In the genomic region with DNA sequence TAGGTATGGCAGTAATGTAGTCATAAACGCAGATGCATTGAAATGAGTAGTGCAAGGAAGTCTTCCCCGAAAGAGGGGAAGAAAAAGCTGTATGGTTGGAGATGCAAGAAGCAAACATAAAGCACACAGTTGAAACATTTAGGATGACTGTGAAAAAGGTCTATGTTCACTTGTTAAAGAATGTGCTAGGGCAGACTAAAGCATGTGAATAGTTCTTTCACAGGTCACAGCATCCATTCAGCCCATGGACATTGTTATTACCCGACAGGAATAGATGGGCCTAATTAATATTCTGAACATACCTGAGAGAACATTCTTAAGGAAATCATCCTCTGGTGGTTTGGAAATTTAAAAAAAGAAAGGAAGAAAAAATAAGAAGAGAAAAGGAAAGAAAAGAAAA, we compare ENCODE assay signal across 16 cellular contexts.
DNase-seq lines count a peak whose midpoint lies in the region; ATAC-seq and TF ChIP-seq lines count a peak whose summit lies in the region.
"Had no signal": no experiment of that assay in that cellular context is flagged by ENCODE, and none has a peak within 500 bp of the region (broad histone marks: within the 10 kb centered on the region; RNA-seq: fewer than 3 reads in every experiment).

No MANE protein-coding gene starts in this region.

- H3K4me3 ChIP-seq in HUES48 (ENCODE audit: low read depth, low read length) (peak overlapping the region; percentile 12; the same call in 1 of the 2 replicates), iPS-20b (ENCODE audit: low read length) (peak overlapping the region; percentile 21; the same call in 1 of the 2 replicates), neuronal stem cell (ENCODE audit: low read length in 2 of 2) (no peak overlapping the region)
- H3K4me3 ChIP-seq: A549; BLaER1 treated with 17β-estradiol and CSF1 and Interleukin-3, amounts not matched to agents 10 nM and 100 nM had no signal

- H3K9ac ChIP-seq in HUES48 (ENCODE audit: low read depth, low read length) (no peak overlapping the region), iPS-20b (ENCODE audit: low read depth, low read length) (no peak overlapping the region), neuronal stem cell (ENCODE audit: low read depth, low read length, poor library complexity) (no peak overlapping the region)
- H3K9ac ChIP-seq: BLaER1 treated with 17β-estradiol and CSF1 and Interleukin-3, amounts not matched to agents 10 nM and 100 nM had no signal

- H3K4me2 ChIP-seq in neuronal stem cell (ENCODE audit: insufficient read depth, low read length, poor library complexity, severe bottlenecking), result no peak overlapping the region
- H3K4me2 ChIP-seq: A549; BLaER1 treated with 17β-estradiol and CSF1 and Interleukin-3, amounts not matched to agents 10 nM and 100 nM had no signal

- H3K23ac ChIP-seq in neuronal stem cell (ENCODE audit: low read depth, low read length, poor library complexity), result no peak overlapping the region

- H4K8ac ChIP-seq in neuronal stem cell (ENCODE audit: low read depth, low read length), result no peak overlapping the region

- H2BK5ac ChIP-seq in neuronal stem cell (ENCODE audit: low read length), result no peak overlapping the region

- no peak overlapping the region for H2AK5ac ChIP-seq in neuronal stem cell (ENCODE audit: low read depth, low read length)

- H3K36me3 ChIP-seq in HUES48 (ENCODE audit: control insufficient read depth, insufficient read depth, low read length) (no peaks in the 10 kb centered on the region), iPS-20b (ENCODE audit: insufficient read depth, low read depth, low read length) (no peaks in the 10 kb centered on the region), neuronal stem cell (replicated peaks in 1 of 2; ENCODE audit: control insufficient read depth in 2 of 2, insufficient read depth in 2 of 2, low read length in 2 of 2) (no peaks in the 10 kb centered on the region)
- H3K36me3 ChIP-seq: BLaER1 treated with 17β-estradiol and CSF1 and Interleukin-3, amounts not matched to agents 10 nM and 100 nM had no signal

- H3K14ac ChIP-seq in neuronal stem cell (ENCODE audit: low read length), result no peak overlapping the region

- WGBS in neuronal stem cell (ENCODE audit: extremely low coverage in 2 of 2, insufficient read length in 2 of 2, insufficient replicate concordance in 1 of 2), 2 donors, result no CpG with 5 or more reads among the region's 3 CpGs

- DNase-seq in neuronal stem cell (ENCODE audit: low spot score) (peak; percentile 54), AG20443 (ENCODE audit: low spot score) (no peak), NCI-H510A (lab: John Stamatoyannopoulos, UW) (no peak)
- DNase-seq: CD4-positive, CD25-positive, alpha-beta regulatory T cell; DMS53; GF-D8; H7; IMR-90; KBM-7 had no signal

- H4K91ac ChIP-seq in neuronal stem cell (ENCODE audit: low read depth, low read length, poor library complexity), result no peak overlapping the region

- H3K79me1 ChIP-seq in neuronal stem cell (ENCODE audit: low read depth, low read length), result no peaks in the 10 kb centered on the region

- ATAC-seq in HG03342 (IDR thresholded peaks at IDR 0.05; ENCODE audit: unreplicated experiment), result no peak
- ATAC-seq in HG03196 (IDR thresholded peaks at IDR 0.05; ENCODE audit: unreplicated experiment), result no peak
- ATAC-seq: A549 had no signal

- no peak overlapping the region for H2BK120ac ChIP-seq in neuronal stem cell (ENCODE audit: low read depth, low read length)

- H3K9me3 ChIP-seq in HUES48 (ENCODE audit: control insufficient read depth, insufficient read depth, low read length) (no peaks in the 10 kb centered on the region), iPS-20b (ENCODE audit: insufficient read depth, low read depth, low read length) (no peaks in the 10 kb centered on the region; the same call in 1 of the 2 replicates), neuronal stem cell (replicated peaks in 1 of 2; ENCODE audit: control insufficient read depth in 2 of 2, insufficient read depth in 1 of 2, low read depth in 1 of 2, low read length in 2 of 2) (peaks cover 0 to 10% of the 10 kb centered on the region in 2 donors)
- H3K9me3 ChIP-seq: A549; BLaER1 treated with 17β-estradiol and CSF1 and Interleukin-3, amounts not matched to agents 10 nM and 100 nM had no signal

- TF ChIP-seq CTCF in brain (conservative IDR thresholded peaks at IDR 0.05), result no peak

- H3K27ac Mint-ChIP-seq in brain, result peak overlapping the region in 3 of 5 experiments; percentile 22 to 80 (median 58)
- H3K27ac Mint-ChIP-seq: CD4-positive, CD25-positive, alpha-beta regulatory T cell had no signal

- no peak overlapping the region for H2AFZ ChIP-seq in neuronal stem cell (ENCODE audit: low read length)

- H3K4ac ChIP-seq in neuronal stem cell (ENCODE audit: low read length), result no peak overlapping the region

- no peaks in the 10 kb centered on the region for H3K36me3 Mint-ChIP-seq in brain
- H3K36me3 Mint-ChIP-seq: CD4-positive, CD25-positive, alpha-beta regulatory T cell had no signal

- peaks cover 10% of the 10 kb centered on the region for H3K4me1 Mint-ChIP-seq in brain

- peak overlapping the region in 4 of 5 experiments; percentile 30 to 66 (median 52) for H3K4me3 Mint-ChIP-seq in brain
- H3K4me3 Mint-ChIP-seq: CD4-positive, CD25-positive, alpha-beta regulatory T cell had no signal

- no peak overlapping the region for H2BK15ac ChIP-seq in neuronal stem cell (ENCODE audit: low read length)

- H3K18ac ChIP-seq in neuronal stem cell (ENCODE audit: low read length), result no peak overlapping the region

- H2BK12ac ChIP-seq in neuronal stem cell (ENCODE audit: low read length), result no peak overlapping the region

- H3K27ac ChIP-seq in HUES48 (ENCODE audit: low read depth, low read length) (peak overlapping the region; percentile 57), iPS-20b (ENCODE audit: low read length) (no peak overlapping the region), neuronal stem cell (replicated peaks; ENCODE audit: low read length) (peak overlapping the region; percentile 60)
- H3K27ac ChIP-seq: A549; BLaER1 treated with 17β-estradiol and CSF1 and Interleukin-3, amounts not matched to agents 10 nM and 100 nM had no signal

- H3K4me1 ChIP-seq in HUES48 (ENCODE audit: control insufficient read depth, insufficient read depth, low read length) (peaks cover 19% of the 10 kb centered on the region), iPS-20b (ENCODE audit: insufficient read depth, low read length) (peaks cover 13% of the 10 kb centered on the region; the same call in 1 of the 2 replicates), neuronal stem cell (ENCODE audit: control insufficient read depth in 2 of 2, insufficient read depth in 1 of 2, low read depth in 1 of 2, low read length in 2 of 2) (peaks cover 3 to 24% of the 10 kb centered on the region in 2 donors)
- H3K4me1 ChIP-seq: A549 had no signal

- peaks cover 6% of the 10 kb centered on the region for H3K27me3 Mint-ChIP-seq in brain
- H3K27me3 Mint-ChIP-seq: CD4-positive, CD25-positive, alpha-beta regulatory T cell had no signal

- H3K27me3 ChIP-seq in HUES48 (ENCODE audit: control insufficient read depth, insufficient read depth, low read length) (no peaks in the 10 kb centered on the region), iPS-20b (ENCODE audit: insufficient read depth, low read length) (no peaks in the 10 kb centered on the region), neuronal stem cell (ENCODE audit: control insufficient read depth in 3 of 3, insufficient read depth in 3 of 3, low read depth in 1 of 3, low read length in 3 of 3) (no peaks in the 10 kb centered on the region)
- H3K27me3 ChIP-seq: BLaER1 treated with 17β-estradiol and CSF1 and Interleukin-3, amounts not matched to agents 10 nM and 100 nM had no signal

- peaks cover 0 to 4% (median 3%) of the 10 kb centered on the region in 5 experiments for H3K9me3 Mint-ChIP-seq in brain

Comparison
In these comparisons a context has a peak if more than half of its experiments do, and no peak if none do; other contexts are left out.
1. H3K4me3 ChIP-seq: peak in HUES48 (single experiment) and iPS-20b (single experiment); none in neuronal stem cell (0 of 2).